ENCODE assay signal across 10 cellular contexts in the genomic region with DNA sequence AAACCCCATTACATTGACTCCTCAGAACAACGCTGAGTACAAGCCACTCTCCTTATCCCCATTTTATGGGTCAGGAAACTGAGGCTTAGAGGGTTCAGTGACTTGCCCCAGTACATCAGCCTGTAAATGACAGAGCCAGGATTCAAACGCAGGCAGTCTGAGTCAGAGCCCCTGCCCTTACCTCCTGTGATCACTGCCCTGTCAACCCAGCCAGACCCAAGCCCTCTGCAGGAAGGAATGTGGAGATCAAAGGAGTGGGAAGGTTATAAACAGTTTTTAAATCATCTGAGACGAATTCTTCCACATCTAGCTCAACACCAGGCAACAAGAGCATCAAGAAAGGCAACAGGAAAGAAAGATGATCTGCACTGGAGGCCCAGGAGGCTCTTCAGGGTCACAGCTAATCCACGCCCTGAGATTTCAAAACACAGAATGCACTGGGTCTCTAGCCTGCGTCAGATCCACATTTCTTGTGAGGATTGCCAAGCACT. TPM values are rescaled to one million over a fixed set of nuclear protein-coding genes. Genes with fewer than 3 reads are reported as not detected.
DNase-seq lines count a peak whose midpoint lies in the region; ATAC-seq and TF ChIP-seq lines count a peak whose summit lies in the region.
"Had no signal": no experiment of that assay in that cellular context is flagged by ENCODE, and none has a peak within 500 bp of the region (broad histone marks: within the 10 kb centered on the region; RNA-seq: fewer than 3 reads in every experiment).

No MANE protein-coding gene starts in this region.

- POLR2A ChIA-PET in CD4-positive, alpha-beta memory T cell (lab: Charles Lee; ENCODE audit: partially characterized antibody): no interaction called here

- DNase-seq in NCI-H82 (lab: John Stamatoyannopoulos, UW) (peak; percentile 14), NCI-H82 treated with DMSO at 0.1 percent for 48 hours (lab: John Stamatoyannopoulos, UW; ENCODE audit: unreplicated experiment) (no peak), ascending aorta (ENCODE audit: low spot score in 2 of 2) (no peak), iPS DF 6.9 (ENCODE audit: low read depth, low spot score) (peak; percentile 39), upper lobe of right lung (no peak), hypothalamus (lab: John Stamatoyannopoulos, UW) (no peak), NCI-H1694 (lab: John Stamatoyannopoulos, UW) (no peak)
- no peak for DNase-seq in CD4-positive, alpha-beta memory T cell
- DNase-seq: activated naive CD8-positive, alpha-beta T cell treated with anti-CD3 and anti-CD28 coated beads, Interleukin-2, amount 10 ng/mL, durations not matched to agents 7 days and 5 days; T-cell had no signal

- H3K4me1 ChIP-seq in ascending aorta (peaks cover 0 to 11% of the 10 kb centered on the region in 2 donors), iPS DF 6.9 (ENCODE audit: control insufficient read depth, insufficient read depth, low read length) (peaks cover 1% of the 10 kb centered on the region; the same call in 1 of the 2 replicates), upper lobe of right lung (no peaks in the 10 kb centered on the region)
- H3K4me1 ChIP-seq in CD4-positive, alpha-beta memory T cell (ENCODE audit: insufficient read depth, low read length): no peaks in the 10 kb centered on the region

- H3K27ac ChIP-seq in ascending aorta (no peak overlapping the region), iPS DF 6.9 (ENCODE audit: low read length) (no peak overlapping the region), upper lobe of right lung (no peak overlapping the region)
- H3K27ac ChIP-seq in CD4-positive, alpha-beta memory T cell (ENCODE audit: low read depth, low read length): no peak overlapping the region

- H3K4me3 Mint-ChIP-seq in CD4-positive, alpha-beta memory T cell: no peak overlapping the region
- H3K4me3 Mint-ChIP-seq: activated naive CD8-positive, alpha-beta T cell treated with anti-CD3 and anti-CD28 coated beads, Interleukin-2, amount 10 ng/mL, durations not matched to agents 7 days and 5 days; T-cell had no signal

- peaks cover 0 to 2% (median 0%) of the 10 kb centered on the region in 8 donors for H3K9me3 Mint-ChIP-seq in CD4-positive, alpha-beta memory T cell
- H3K9me3 Mint-ChIP-seq: activated naive CD8-positive, alpha-beta T cell treated with anti-CD3 and anti-CD28 coated beads, Interleukin-2, amount 10 ng/mL, durations not matched to agents 7 days and 5 days; T-cell had no signal

- peaks cover 37 to 46% of the 10 kb centered on the region in 2 donors for H3K27me3 Mint-ChIP-seq in CD4-positive, alpha-beta memory T cell

- intact Hi-C loops in ascending aorta (cut with DNase I): no loop called here
- intact Hi-C loops in upper lobe of right lung (cut with DNase I): no loop called here
- intact Hi-C loops in CD4-positive, alpha-beta memory T cell (cut with micrococcal nuclease): no loop called here

- WGBS in iPS DF 6.9 (ENCODE audit: insufficient coverage, insufficient read length): no CpG with 5 or more reads among the region's 5 CpGs

- no peaks in the 10 kb centered on the region for H3K27me3 ChIP-seq in ascending aorta
- no peaks in the 10 kb centered on the region for H3K27me3 ChIP-seq in iPS DF 6.9 (ENCODE audit: control insufficient read depth, insufficient read depth, low read length)
- no peaks in the 10 kb centered on the region for H3K27me3 ChIP-seq in upper lobe of right lung
- no peaks in the 10 kb centered on the region for H3K27me3 ChIP-seq in CD4-positive, alpha-beta memory T cell (ENCODE audit: insufficient read depth, low read length)

- no peaks in the 10 kb centered on the region for H3K36me3 Mint-ChIP-seq in CD4-positive, alpha-beta memory T cell
- H3K36me3 Mint-ChIP-seq: activated naive CD8-positive, alpha-beta T cell treated with anti-CD3 and anti-CD28 coated beads, Interleukin-2, amount 10 ng/mL, durations not matched to agents 7 days and 5 days; T-cell had no signal

- H3K36me3 ChIP-seq in ascending aorta (no peaks in the 10 kb centered on the region), iPS DF 6.9 (ENCODE audit: control insufficient read depth, insufficient read depth, low read length) (no peaks in the 10 kb centered on the region), upper lobe of right lung (no peaks in the 10 kb centered on the region)
- no peaks in the 10 kb centered on the region for H3K36me3 ChIP-seq in CD4-positive, alpha-beta memory T cell (ENCODE audit: insufficient read depth, low read length)

- H3K27ac Mint-ChIP-seq in CD4-positive, alpha-beta memory T cell: no peak overlapping the region
- H3K27ac Mint-ChIP-seq: activated naive CD8-positive, alpha-beta T cell treated with anti-CD3 and anti-CD28 coated beads, Interleukin-2, amount 10 ng/mL, durations not matched to agents 7 days and 5 days; T-cell had no signal

- ATAC-seq in upper lobe of right lung: peak; percentile 49
- ATAC-seq: T-cell had no signal

- peak in 2 of 3 experiments; percentile 12 to 25 for TF ChIP-seq CTCF in ascending aorta (IDR thresholded peaks at IDR 0.05)
- TF ChIP-seq CTCF in upper lobe of right lung (IDR thresholded peaks at IDR 0.05): no peak

- H3K4me1 Mint-ChIP-seq in CD4-positive, alpha-beta memory T cell: no peaks in the 10 kb centered on the region
- H3K4me1 Mint-ChIP-seq: activated naive CD8-positive, alpha-beta T cell treated with anti-CD3 and anti-CD28 coated beads, Interleukin-2, amount 10 ng/mL, durations not matched to agents 7 days and 5 days; T-cell had no signal

- H3K9me3 ChIP-seq in ascending aorta: no peaks in the 10 kb centered on the region
- no peaks in the 10 kb centered on the region for H3K9me3 ChIP-seq in iPS DF 6.9 (ENCODE audit: control insufficient read depth, insufficient read depth, low read length)
- no peaks in the 10 kb centered on the region for H3K9me3 ChIP-seq in upper lobe of right lung
- no peaks in the 10 kb centered on the region for H3K9me3 ChIP-seq in CD4-positive, alpha-beta memory T cell (ENCODE audit: control insufficient read depth in 1 of 2, low read length in 2 of 2)

- no peak overlapping the region for H3K4me3 ChIP-seq in ascending aorta
- no peak overlapping the region for H3K4me3 ChIP-seq in iPS DF 6.9 (ENCODE audit: low read length)
- no peak overlapping the region for H3K4me3 ChIP-seq in upper lobe of right lung
- no peak overlapping the region for H3K4me3 ChIP-seq in CD4-positive, alpha-beta memory T cell (ENCODE audit: low read length in 2 of 2)

- CTCF ChIA-PET in CD4-positive, alpha-beta memory T cell (lab: Charles Lee; ENCODE audit: partially characterized antibody): interaction anchor here (1.5 to 2.7 kb wide), 3 partner anchors 18 to 51 kb away, joined by 3 to 7 read pairs (median 3); no protein-coding TSS in a partner anchor

RNA-seq across cellular contexts. Expression of a gene that starts 38.5 kb away (rescaled TPM):
- total RNA-seq in ascending aorta: 14.9 TPM
- 3.0 TPM for total RNA-seq in upper lobe of right lung
- under 1 TPM; 0.03 to 0.09 TPM for total RNA-seq in CD4-positive, alpha-beta memory T cell
- under 1 TPM in 1 of 2 donors, not detected in 1; 0.37 TPM for polyA plus RNA-seq in CD4-positive, alpha-beta memory T cell
- total RNA-seq: activated naive CD8-positive, alpha-beta T cell treated with anti-CD3 and anti-CD28 coated beads, Interleukin-2, amount 10 ng/mL, durations not matched to agents 7 days and 5 days had no signal

Comparison
In these comparisons a context has a peak if more than half of its experiments do, and no peak if none do; other contexts are left out.
1. DNase-seq: peak in NCI-H82 (single experiment) and iPS DF 6.9 (single experiment); none in NCI-H82 treated with DMSO at 0.1 percent for 48 hours (single experiment), ascending aorta (0 of 2), upper lobe of right lung (single experiment), CD4-positive, alpha-beta memory T cell (0 of 5), hypothalamus (0 of 51) and NCI-H1694 (single experiment).